Comparison of ENCODE assay signal across 8 cellular contexts in genomic region chr4:77994194-77994721, GRCh38.
A peak's percentile ranks its signal among the peaks of the same experiment; 100 is the strongest.
DNase-seq lines count a peak whose midpoint lies in the region; ATAC-seq, FAIRE-seq and TF ChIP-seq lines count a peak whose summit lies in the region.

No MANE protein-coding gene starts in this region.

- H3K18ac ChIP-seq in H1 (ENCODE audit: extremely low read depth, low read length) = no peak overlapping the region

- H4K91ac ChIP-seq in H1 (replicated peaks; ENCODE audit: insufficient read length, low read length) = no peak overlapping the region

- TF ChIP-seq POLR2A in H1 (IDR thresholded peaks at IDR 0.05; ENCODE audit: control extremely low read depth in 1 of 2, low read depth in 2 of 2, low read length in 2 of 2) = no peak

- no peaks in the 10 kb centered on the region for H4K20me1 ChIP-seq in H1 (replicated peaks in 1 of 2; ENCODE audit: control insufficient read depth in 1 of 2, insufficient read depth in 2 of 2, low read length in 2 of 2)

- H2BK5ac ChIP-seq in H1 (ENCODE audit: low read depth, low read length) = no peak overlapping the region

- peak overlapping the region; percentile 55; the same call in 1 of the 2 replicates for H2BK12ac ChIP-seq in H1 (ENCODE audit: low read depth, low read length)

- H2BK15ac ChIP-seq in H1 (ENCODE audit: low read length) = peak overlapping the region; percentile 54; the same call in 1 of the 2 replicates

- no peaks in the 10 kb centered on the region for H3K79me1 ChIP-seq in H1 (ENCODE audit: low read depth, low read length)

- peaks cover 8 to 19% (median 12%) of the 10 kb centered on the region in 5 donors for H3K27me3 Mint-ChIP-seq in naive thymus-derived CD4-positive, alpha-beta T cell
- H3K27me3 Mint-ChIP-seq in immature natural killer cell (ENCODE audit: low read depth in 3 of 3) = peaks cover 3 to 7% (median 6%) of the 10 kb centered on the region in 3 donors

- H3K27ac Mint-ChIP-seq in naive thymus-derived CD4-positive, alpha-beta T cell = no peak overlapping the region
- H3K27ac Mint-ChIP-seq in immature natural killer cell = no peak overlapping the region

- POLR2A ChIA-PET in H1 (lab: Charles Lee; ENCODE audit: partially characterized antibody) = interaction anchor here (2.0 kb wide), 1 partner anchor 62 kb away, joined by 10 read pairs; the partner anchor contains the start of gene FRAS1
- POLR2A ChIA-PET in naive thymus-derived CD4-positive, alpha-beta T cell (lab: Charles Lee) = no interaction called here

- H2AK5ac ChIP-seq in H1 (ENCODE audit: low read depth, low read length) = no peak overlapping the region

- no peak overlapping the region for H3K4ac ChIP-seq in H1 (replicated peaks; ENCODE audit: insufficient read length, low read depth, low read length)

- intact Hi-C loops in naive thymus-derived CD4-positive, alpha-beta T cell (cut with micrococcal nuclease) = loop anchor here in 1 of 2 donors (1.0 kb wide), 1 partner anchor 870 kb away; no protein-coding TSS in a partner anchor

- no peak overlapping the region for H3K27ac ChIP-seq in H1 (ENCODE audit: low read depth, low read length)
- H3K27ac ChIP-seq in naive thymus-derived CD4-positive, alpha-beta T cell (ENCODE audit: low read depth, low read length) = no peak overlapping the region

- peaks cover 0 to 21% (median 6%) of the 10 kb centered on the region in 4 experiments; a peak in 4 of 7 replicates for H3K4me1 ChIP-seq in H1 (replicated peaks in 1 of 4; ENCODE audit: control insufficient read depth in 3 of 4, insufficient read depth in 4 of 4, low read length in 3 of 4)
- no peaks in the 10 kb centered on the region for H3K4me1 ChIP-seq in naive thymus-derived CD4-positive, alpha-beta T cell (ENCODE audit: control insufficient read depth in 2 of 2, insufficient read depth in 2 of 2, low read length in 2 of 2)

- H4K8ac ChIP-seq in H1 (ENCODE audit: extremely low read depth, insufficient read depth, low read length) = no peak overlapping the region

- H3K23me2 ChIP-seq in H1 (ENCODE audit: low read depth, low read length) = no peaks in the 10 kb centered on the region

- no peaks in the 10 kb centered on the region for H3K27me3 ChIP-seq in H1 (replicated peaks in 1 of 4; ENCODE audit: control insufficient read depth in 3 of 4, extremely low read depth in 1 of 4, insufficient read depth in 3 of 4, low read length in 3 of 4)
- H3K27me3 ChIP-seq in naive thymus-derived CD4-positive, alpha-beta T cell (ENCODE audit: control insufficient read depth in 2 of 2, insufficient read depth in 2 of 2, low read length in 2 of 2) = peaks cover 0 to 3% of the 10 kb centered on the region in 2 donors

- H3K9me3 ChIP-seq in H1 (ENCODE audit: insufficient read depth in 2 of 2, low read depth in 1 of 2, low read length in 1 of 2) = no peaks in the 10 kb centered on the region
- H3K9me3 ChIP-seq in naive thymus-derived CD4-positive, alpha-beta T cell (ENCODE audit: control insufficient read depth in 2 of 3, low read length in 3 of 3) = no peaks in the 10 kb centered on the region

- no peak overlapping the region for H3K9ac ChIP-seq in H1 (replicated peaks in 1 of 4; ENCODE audit: extremely low read depth in 1 of 4, low read depth in 3 of 4, low read length in 3 of 4)

- H2AFZ ChIP-seq in H1 (ENCODE audit: low read length) = peak overlapping the region; percentile 55; the same call in 1 of the 2 replicates

- DNase-seq in AG09309 (ENCODE audit: low read depth) = peak; percentile 13
- DNase-seq in LHCN-M2 (ENCODE audit: low read depth) = peak; percentile 75
- peak; percentile 39 to 57 for DNase-seq in H1 (ENCODE audit: low read depth in 1 of 2, low spot score in 2 of 2)
- peak in 5 of 9 donors; percentile 1 to 13 (median 5) for DNase-seq in naive thymus-derived CD4-positive, alpha-beta T cell
- DNase-seq in immature natural killer cell = no peak
- no peak for DNase-seq in SHP77 treated with DMSO at 0.1 percent for 48 hours (lab: John Stamatoyannopoulos, UW)

- no peak overlapping the region for H2BK20ac ChIP-seq in H1 (ENCODE audit: low read length)

- H3K4me3 Mint-ChIP-seq in naive thymus-derived CD4-positive, alpha-beta T cell = no peak overlapping the region
- H3K4me3 Mint-ChIP-seq in immature natural killer cell = no peak overlapping the region

- TF ChIP-seq EP300 in H1 (IDR thresholded peaks at IDR 0.05; ENCODE audit: borderline replicate concordance in 1 of 2, low read depth in 2 of 2, low read length in 2 of 2) = no peak

- ATAC-seq in GM19324 (IDR thresholded peaks at IDR 0.05; ENCODE audit: low FRiP score, unreplicated experiment) (peak; percentile 74), HG03439 (IDR thresholded peaks at IDR 0.05; ENCODE audit: unreplicated experiment) (no peak)
- ATAC-seq in naive thymus-derived CD4-positive, alpha-beta T cell = no peak

- peaks cover 0 to 3% (median 0%) of the 10 kb centered on the region in 7 donors for H3K4me1 Mint-ChIP-seq in naive thymus-derived CD4-positive, alpha-beta T cell
- H3K4me1 Mint-ChIP-seq in immature natural killer cell = no peaks in the 10 kb centered on the region

- H3K56ac ChIP-seq in H1 (replicated peaks; ENCODE audit: insufficient read length, low read depth, low read length) = no peak overlapping the region

- H3K23ac ChIP-seq in H1 (ENCODE audit: insufficient read length) = no peak overlapping the region

- H2BK120ac ChIP-seq in H1 (replicated peaks; ENCODE audit: low read depth, low read length) = no peak overlapping the region

- H3K14ac ChIP-seq in H1 (ENCODE audit: insufficient read length) = no peak overlapping the region

- H3K4me3 ChIP-seq in AG09309 (ENCODE audit: control insufficient read depth, low read depth, low read length) (no peak overlapping the region), H1 (ENCODE audit: extremely low read depth in 1 of 4, insufficient read depth in 2 of 4, low read depth in 3 of 4, low read length in 4 of 4) (no peak overlapping the region)
- H3K4me3 ChIP-seq in naive thymus-derived CD4-positive, alpha-beta T cell (ENCODE audit: low read length) = no peak overlapping the region

- CTCF ChIA-PET in H1 (lab: Charles Lee; ENCODE audit: partially characterized antibody) = interaction anchor here (0.7 to 3.7 kb wide), 44 partner anchors 8 to 550 kb away, joined by 3 to 22 read pairs (median 4); partner anchors contain the start of gene FRAS1
- CTCF ChIA-PET in naive thymus-derived CD4-positive, alpha-beta T cell (lab: Charles Lee) = no interaction called here

- no peak overlapping the region for H3K4me2 ChIP-seq in H1 (ENCODE audit: insufficient read depth in 1 of 2, low read depth in 2 of 2, low read length in 2 of 2)

- no peak overlapping the region for H4K5ac ChIP-seq in H1 (ENCODE audit: insufficient read length, low read depth, low read length)

- no peaks in the 10 kb centered on the region for H3K36me3 ChIP-seq in H1 (ENCODE audit: control insufficient read depth in 2 of 4, insufficient read depth in 4 of 4, low read length in 3 of 4)
- H3K36me3 ChIP-seq in naive thymus-derived CD4-positive, alpha-beta T cell (ENCODE audit: control insufficient read depth in 2 of 3, insufficient read depth in 3 of 3, low read length in 3 of 3) = no peaks in the 10 kb centered on the region

- no peaks in the 10 kb centered on the region for H3K36me3 Mint-ChIP-seq in naive thymus-derived CD4-positive, alpha-beta T cell
- no peaks in the 10 kb centered on the region for H3K36me3 Mint-ChIP-seq in immature natural killer cell

- FAIRE-seq in H1 (lab: Jason Lieb, UNC) = peak; percentile 98

- TF ChIP-seq RAD21 in H1 (IDR thresholded peaks at IDR 0.05 in 1 of 2, conservative IDR thresholded peaks at IDR 0.05 in 1 of 2; ENCODE audit: low read depth in 2 of 2, low read length in 2 of 2) = peak; percentile 79 to 85

- no peaks in the 10 kb centered on the region for H3K79me2 ChIP-seq in H1 (ENCODE audit: control insufficient read depth in 1 of 2, insufficient read depth in 2 of 2, low read length in 2 of 2)

- peaks cover 0 to under 1% (median 0%) of the 10 kb centered on the region in 11 donors for H3K9me3 Mint-ChIP-seq in naive thymus-derived CD4-positive, alpha-beta T cell
- no peaks in the 10 kb centered on the region for H3K9me3 Mint-ChIP-seq in immature natural killer cell

- TF ChIP-seq CTCF in AG09309 (IDR thresholded peaks at IDR 0.05; ENCODE audit: control insufficient read depth, insufficient read depth, low read depth, low read length, missing control alignments) (peak; percentile 73), H1 (IDR thresholded peaks at IDR 0.05; ENCODE audit: control extremely low read depth in 1 of 3, insufficient read depth in 1 of 3, low read depth in 1 of 3, low read length in 3 of 3) (peak; percentile 7 to 81 (median 79))

TF ChIP-seq in H1, 55 proteins besides CTCF, POLR2A, EP300 and RAD21:
- TF ChIP-seq, protein P1, sequence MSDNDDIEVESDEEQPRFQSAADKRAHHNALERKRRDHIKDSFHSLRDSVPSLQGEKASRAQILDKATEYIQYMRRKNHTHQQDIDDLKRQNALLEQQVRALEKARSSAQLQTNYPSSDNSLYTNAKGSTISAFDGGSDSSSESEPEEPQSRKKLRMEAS (IDR thresholded peaks at IDR 0.05) = no peak
- TF ChIP-seq YY1 (IDR thresholded peaks at IDR 0.05; ENCODE audit: low read depth, low read length) = peak; percentile 55; the same call in 1 of the 2 replicates
- peak; percentile 89 for TF ChIP-seq TEAD4 (IDR thresholded peaks at IDR 0.05; ENCODE audit: low read depth, low read length)
- peak in 1 of 2 experiments; percentile 47; a peak in 1 of 4 replicates for TF ChIP-seq HDAC2 (IDR thresholded peaks at IDR 0.05; ENCODE audit: borderline replicate concordance in 1 of 2, low read depth in 2 of 2, low read length in 2 of 2)

Comparison
In these comparisons a context has a peak if more than half of its experiments do, and no peak if none do; other contexts are left out.
1. DNase-seq: peak in AG09309 (single experiment), LHCN-M2 (single experiment), H1 (2 of 2) and naive thymus-derived CD4-positive, alpha-beta T cell (5 of 9); none in immature natural killer cell (0 of 3) and SHP77 treated with DMSO at 0.1 percent for 48 hours (single experiment).